ENCODE assay signal across 18 cellular contexts in the genomic region with DNA sequence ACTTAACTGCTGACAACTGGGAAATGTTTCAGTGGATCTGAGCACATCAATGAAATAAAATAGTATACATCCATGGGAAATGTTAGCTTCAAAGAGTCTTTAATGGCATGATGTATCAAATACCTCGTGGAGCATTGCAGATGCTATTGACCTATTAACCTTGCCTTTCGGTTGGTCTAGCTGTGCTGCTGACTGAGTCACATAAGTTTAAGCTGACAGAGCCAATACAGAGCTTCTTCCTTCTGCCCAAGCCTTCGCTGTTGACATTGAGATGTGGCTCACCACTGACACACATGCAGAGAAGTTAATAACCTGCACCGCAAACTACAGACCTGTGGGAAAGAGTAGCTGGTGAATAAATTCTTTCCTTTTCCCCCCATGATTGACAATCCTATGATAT.
"Had no signal": no experiment of that assay in that cellular context is flagged by ENCODE, and none has a peak within 500 bp of the region (broad histone marks: within the 10 kb centered on the region; RNA-seq: fewer than 3 reads in every experiment).

No MANE protein-coding gene starts in this region.

- H3K36me3 Mint-ChIP-seq: activated naive CD4-positive, alpha-beta T cell treated with anti-CD3 and anti-CD28 coated beads, Interleukin-2, amount 50 U/mL, for 24 hours had no signal

- H3K4me1 ChIP-seq: ascending aorta, right atrium auricular region, vagina had no signal

- H3K36me3 ChIP-seq: ascending aorta, esophagus muscularis mucosa, left lung, right atrium auricular region, vagina had no signal

- H3K27me3 ChIP-seq: ascending aorta, esophagus muscularis mucosa, left lung, right atrium auricular region, vagina had no signal

- H3K9me3 ChIP-seq: ascending aorta, esophagus muscularis mucosa, left lung, right atrium auricular region, vagina had no signal

- H3K27ac ChIP-seq: ascending aorta, esophagus muscularis mucosa, left lung, right atrium auricular region, vagina had no signal

- H3K27ac Mint-ChIP-seq: activated naive CD4-positive, alpha-beta T cell treated with anti-CD3 and anti-CD28 coated beads, Interleukin-2, amount 50 U/mL, for 24 hours; progenitor cell of endocrine pancreas; stimulated activated naive CD8-positive, alpha-beta T cell treated with anti-CD3 and anti-CD28 coated beads, Interleukin-15, amount 100 ng/mL, for 72 hours; T-helper 1 cell treated with Interleukin-12 subunit alpha and Interleukin-12 subunit beta and Interleukin-4 antibody, amounts not matched to agents 30 μg/mL and 1 μg/mL, for 36 hours had no signal

- DNase-seq: activated CD4-positive, alpha-beta T cell treated with anti-CD3 and anti-CD28 coated beads, Interleukin-2, amount 50 U/mL, for 4 hours; activated gamma-delta T cell; cerebellar nuclear complex; cortex of kidney; left lung; stimulated activated CD4-positive, alpha-beta T cell treated with anti-CD3 and anti-CD28 coated beads, Interleukin-15, amount 100 ng/mL, for 24 hours; stimulated activated CD4-positive, alpha-beta T cell treated with anti-CD3 and anti-CD28 coated beads, Interleukin-2, amount 100 ng/mL, for 48 hours; stimulated activated naive CD8-positive, alpha-beta T cell treated with anti-CD3 and anti-CD28 coated beads, Interleukin-15, amount 100 ng/mL, for 72 hours; trophoblast cell had no signal

- H3K4me1 Mint-ChIP-seq: activated naive CD4-positive, alpha-beta T cell treated with anti-CD3 and anti-CD28 coated beads, Interleukin-2, amount 50 U/mL, for 24 hours; stimulated activated naive CD8-positive, alpha-beta T cell treated with anti-CD3 and anti-CD28 coated beads, Interleukin-15, amount 100 ng/mL, for 72 hours had no signal

- ATAC-seq: left lung; stimulated activated naive CD8-positive, alpha-beta T cell treated with anti-CD3 and anti-CD28 coated beads, Interleukin-15, amount 100 ng/mL, for 72 hours had no signal

- H3K27me3 Mint-ChIP-seq: activated naive CD4-positive, alpha-beta T cell treated with anti-CD3 and anti-CD28 coated beads, Interleukin-2, amount 50 U/mL, for 24 hours; progenitor cell of endocrine pancreas; stimulated activated naive CD8-positive, alpha-beta T cell treated with anti-CD3 and anti-CD28 coated beads, Interleukin-15, amount 100 ng/mL, for 72 hours had no signal

- H3K9me3 Mint-ChIP-seq: neural crest cell; T-helper 1 cell treated with Interleukin-12 subunit alpha and Interleukin-12 subunit beta and Interleukin-4 antibody, amounts not matched to agents 30 μg/mL and 1 μg/mL, for 36 hours had no signal

- H3K4me3 Mint-ChIP-seq: activated naive CD4-positive, alpha-beta T cell treated with anti-CD3 and anti-CD28 coated beads, Interleukin-2, amount 50 U/mL, for 24 hours; mesothelial cell of epicardium; neural crest cell; stimulated activated naive CD8-positive, alpha-beta T cell treated with anti-CD3 and anti-CD28 coated beads, Interleukin-15, amount 100 ng/mL, for 72 hours; T-helper 1 cell treated with Interleukin-12 subunit alpha and Interleukin-12 subunit beta and Interleukin-4 antibody, amounts not matched to agents 30 μg/mL and 1 μg/mL, for 36 hours had no signal

- H3K4me3 ChIP-seq: ascending aorta, esophagus muscularis mucosa, left lung, right atrium auricular region, vagina had no signal
